28 cellular contexts compared by ENCODE assay signal in the genomic region with DNA sequence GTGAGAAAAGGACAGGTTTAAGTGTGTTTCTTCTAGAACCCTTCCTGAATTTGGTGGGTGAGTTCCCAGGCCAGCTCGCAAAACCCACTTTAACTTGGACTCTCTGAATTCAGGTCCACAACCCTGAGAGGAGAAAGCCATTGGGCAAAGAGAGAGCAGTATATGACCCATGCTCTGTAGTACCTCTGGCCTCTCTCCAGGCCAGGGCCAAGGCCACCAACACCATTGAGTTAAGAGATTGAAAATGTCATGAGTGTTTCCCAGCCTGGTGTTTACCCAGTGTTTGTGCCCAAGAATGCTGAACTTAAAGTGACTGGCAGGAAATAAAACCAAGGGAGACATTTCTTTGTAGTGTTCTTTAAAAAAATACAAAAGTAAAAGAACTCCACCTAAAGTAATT.
"Had no signal": no experiment of that assay in that cellular context is flagged by ENCODE, and none has a peak within 500 bp of the region (broad histone marks: within the 10 kb centered on the region; RNA-seq: fewer than 3 reads in every experiment).

No MANE protein-coding gene starts in this region.

- H3K4me1 ChIP-seq: neural progenitor cell, psoas muscle, spleen, suprapubic skin, testis, tibial artery, transverse colon, vagina had no signal

- H3K79me2 ChIP-seq: parathyroid adenoma had no signal

- DNase-seq: natural killer cell; occipital lobe; ovary; posterior cingulate gyrus; psoas muscle; right cardiac atrium; spleen; stimulated activated CD4-positive, alpha-beta T cell treated with anti-CD3 and anti-CD28 coated beads, Interleukin-12 subunit alpha, Interleukin-12 subunit beta, amount 100 ng/mL, for 4 hours; stimulated activated CD4-positive, alpha-beta T cell treated with anti-CD3 and anti-CD28 coated beads, Interleukin-1b, Interleukin-23, amount 100 ng/mL, for 48 hours; stimulated activated CD4-positive, alpha-beta T cell treated with anti-CD3 and anti-CD28 coated beads, Interleukin-4, amount 100 ng/mL, for 1 hour; stimulated activated CD4-positive, alpha-beta T cell treated with anti-CD3 and anti-CD28 coated beads, Interleukin-4, amount 100 ng/mL, for 4 hours; stimulated activated CD8-positive, alpha-beta memory T cell treated with anti-CD3 and anti-CD28 coated beads, Interleukin-4, amount 100 ng/mL, for 48 hours; stimulated activated naive CD4-positive, alpha-beta T cell; stimulated activated naive CD8-positive, alpha-beta T cell treated with anti-CD3 and anti-CD28 coated beads, Interleukin-15, amount 100 ng/mL, for 72 hours; stimulated activated naive CD8-positive, alpha-beta T cell treated with anti-CD3 and anti-CD28 coated beads, Interleukin-15, Interleukin-2, amounts not matched to agents 100 U/mL and 50 U/mL, for 24 hours; substantia nigra; testis; tibial artery; transverse colon had no signal

- H3K27me3 ChIP-seq: neural progenitor cell, ovary, spleen, suprapubic skin, testis, tibial artery, transverse colon, vagina had no signal

- H3K9me3 ChIP-seq: ovary, psoas muscle, spleen, suprapubic skin, testis, tibial artery, transverse colon, vagina had no signal

- H3K9ac ChIP-seq: neural progenitor cell, parathyroid adenoma had no signal

- H2AFZ ChIP-seq: neural progenitor cell, parathyroid adenoma had no signal

- H3K27ac ChIP-seq: neural progenitor cell, ovary, psoas muscle, skin epidermis, spleen, suprapubic skin, testis, tibial artery, transverse colon, vagina had no signal

- ATAC-seq: psoas muscle; right cardiac atrium; sciatic nerve; stimulated activated memory B cell treated with anti-CD40 and anti-IgM and Interleukin-4, amounts not matched to agents 10 μg/mL and 1 μg/mL and 100 μg/mL, for 72 hours; stimulated activated naive CD8-positive, alpha-beta T cell treated with anti-CD3 and anti-CD28 coated beads, Interleukin-15, amount 100 ng/mL, for 72 hours; stimulated activated naive CD8-positive, alpha-beta T cell treated with anti-CD3 and anti-CD28 coated beads, Interleukin-15, Interleukin-2, amounts not matched to agents 100 U/mL and 50 U/mL, for 24 hours had no signal

- H3K36me3 ChIP-seq: neural progenitor cell, ovary, spleen, suprapubic skin, tibial artery, transverse colon, vagina had no signal

- H3K4me3 ChIP-seq: neural progenitor cell, ovary, psoas muscle, skin epidermis, smooth muscle cell, spleen, suprapubic skin, testis, tibial artery, transverse colon, vagina had no signal

- FAIRE-seq: urothelium cell line had no signal

- H3K4me2 ChIP-seq: neural progenitor cell, smooth muscle cell had no signal
